ENCODE assay signal across 18 cellular contexts in the genomic region with DNA sequence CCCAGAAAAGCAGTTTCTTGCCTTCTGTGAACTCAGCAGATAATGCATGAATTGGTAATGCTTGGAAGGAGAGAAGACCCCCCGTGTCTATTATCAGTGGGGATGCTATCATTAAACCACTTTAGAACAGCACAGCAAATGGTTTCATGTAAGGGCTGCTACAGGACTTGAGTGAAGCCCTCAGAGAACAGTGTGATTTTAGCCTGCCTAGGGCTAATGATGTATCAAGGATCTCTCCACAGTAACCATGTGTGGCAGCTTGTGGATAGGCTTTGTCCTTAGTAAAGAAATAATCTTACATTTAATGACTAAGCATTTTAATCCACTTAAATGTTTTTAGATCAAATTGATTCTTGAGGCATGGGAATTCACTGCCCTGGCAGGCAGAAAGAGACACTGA.
A peak's percentile ranks its signal among the peaks of the same experiment; 100 is the strongest.
DNase-seq lines count a peak whose midpoint lies in the region; ATAC-seq lines count a peak whose summit lies in the region.
"Had no signal": no experiment of that assay in that cellular context is flagged by ENCODE, and none has a peak within 500 bp of the region (broad histone marks: within the 10 kb centered on the region; RNA-seq: fewer than 3 reads in every experiment).

No MANE protein-coding gene starts in this region.

- POLR2A ChIA-PET in T-cell (lab: Charles Lee) = no interaction called here

- no peak overlapping the region for H4K5ac ChIP-seq in mesendoderm (ENCODE audit: low read length)

- H3K4me2 ChIP-seq in mesendoderm (ENCODE audit: low read length) = no peak overlapping the region
- H3K4me2 ChIP-seq: PC-9 had no signal

- H3K27ac Mint-ChIP-seq in activated CD4-positive, alpha-beta T cell treated with anti-CD3 and anti-CD28 coated beads, Interleukin-2, amount 10 ng/mL, durations not matched to agents 24 days and 14 days = no peak overlapping the region
- no peak overlapping the region for H3K27ac Mint-ChIP-seq in T-cell
- H3K27ac Mint-ChIP-seq: CD4-positive, alpha-beta T cell; HFFc6 had no signal

- H3K36me3 ChIP-seq in mesendoderm (ENCODE audit: control insufficient read depth, insufficient read depth, low read length) = no peaks in the 10 kb centered on the region
- H3K36me3 ChIP-seq: BE2C had no signal

- no peak overlapping the region for H2BK5ac ChIP-seq in mesendoderm (ENCODE audit: low read length)

- H3K23ac ChIP-seq in mesendoderm (ENCODE audit: low read length) = no peak overlapping the region

- no peak for ATAC-seq in T-cell (replicated peaks in 1 of 4)
- ATAC-seq: K562 had no signal

- H3K56ac ChIP-seq in mesendoderm (ENCODE audit: low read length) = no peak overlapping the region

- H3K4me3 Mint-ChIP-seq in activated CD4-positive, alpha-beta T cell treated with anti-CD3 and anti-CD28 coated beads, Interleukin-2, amount 10 ng/mL, durations not matched to agents 24 days and 14 days = no peak overlapping the region
- H3K4me3 Mint-ChIP-seq in T-cell = no peak overlapping the region
- H3K4me3 Mint-ChIP-seq: CD4-positive, alpha-beta T cell; HFFc6 had no signal

- no peak overlapping the region for H2AK5ac ChIP-seq in mesendoderm (ENCODE audit: low read length)

- no peaks in the 10 kb centered on the region for H3K79me2 ChIP-seq in mesendoderm (ENCODE audit: control insufficient read depth, insufficient read depth, low read length)

- no CpG with 5 or more reads among the region's 1 CpG for WGBS in mesendoderm (ENCODE audit: extremely low coverage, insufficient coverage, low lambda C conversion rate)

- H3K4ac ChIP-seq in mesendoderm (ENCODE audit: low read depth, low read length) = no peak overlapping the region

- intact Hi-C loops in activated CD4-positive, alpha-beta T cell treated with anti-CD3 and anti-CD28 coated beads, Interleukin-2, amount 10 ng/mL, durations not matched to agents 24 days and 14 days (cut with micrococcal nuclease) = no loop called here

- no peaks in the 10 kb centered on the region for H3K36me3 Mint-ChIP-seq in activated CD4-positive, alpha-beta T cell treated with anti-CD3 and anti-CD28 coated beads, Interleukin-2, amount 10 ng/mL, durations not matched to agents 24 days and 14 days (ENCODE audit: low read depth)
- H3K36me3 Mint-ChIP-seq in T-cell = no peaks in the 10 kb centered on the region

- H3K27ac ChIP-seq in mesendoderm (ENCODE audit: low read depth, low read length) = no peak overlapping the region
- H3K27ac ChIP-seq: PC-9 had no signal

- no peak overlapping the region for H3K4me3 ChIP-seq in mesendoderm (ENCODE audit: low read length)
- H3K4me3 ChIP-seq: K562, PC-9 had no signal

- H3K27me3 Mint-ChIP-seq in activated CD4-positive, alpha-beta T cell treated with anti-CD3 and anti-CD28 coated beads, Interleukin-2, amount 10 ng/mL, durations not matched to agents 24 days and 14 days = no peaks in the 10 kb centered on the region
- H3K27me3 Mint-ChIP-seq in T-cell = no peaks in the 10 kb centered on the region
- H3K27me3 Mint-ChIP-seq: CD4-positive, alpha-beta T cell had no signal

- no peaks in the 10 kb centered on the region for H3K4me1 ChIP-seq in mesendoderm (ENCODE audit: control insufficient read depth, low read depth, low read length)
- H3K4me1 ChIP-seq: BE2C had no signal

- no peak overlapping the region for H3K9ac ChIP-seq in mesendoderm (ENCODE audit: low read length)

- no peak overlapping the region for H3K18ac ChIP-seq in mesendoderm (ENCODE audit: low read length)

- H2BK120ac ChIP-seq in mesendoderm (ENCODE audit: low read depth, low read length) = no peak overlapping the region

- no peaks in the 10 kb centered on the region for H3K79me1 ChIP-seq in mesendoderm (ENCODE audit: low read length)

- H3K27me3 ChIP-seq in mesendoderm (ENCODE audit: insufficient read depth, low read length, poor library complexity) = no peaks in the 10 kb centered on the region
- H3K27me3 ChIP-seq: BE2C had no signal

- CTCF ChIA-PET in T-cell (lab: Charles Lee) = no interaction called here

- no peaks in the 10 kb centered on the region for H3K4me1 Mint-ChIP-seq in activated CD4-positive, alpha-beta T cell treated with anti-CD3 and anti-CD28 coated beads, Interleukin-2, amount 10 ng/mL, durations not matched to agents 24 days and 14 days
- no peaks in the 10 kb centered on the region for H3K4me1 Mint-ChIP-seq in T-cell

- no peaks in the 10 kb centered on the region for H3K9me3 Mint-ChIP-seq in activated CD4-positive, alpha-beta T cell treated with anti-CD3 and anti-CD28 coated beads, Interleukin-2, amount 10 ng/mL, durations not matched to agents 24 days and 14 days
- peaks cover 6 to 17% (median 9%) of the 10 kb centered on the region in 3 donors for H3K9me3 Mint-ChIP-seq in T-cell

- DNase-seq in COR-L47 (lab: John Stamatoyannopoulos, UW) = peak; percentile 21
- peak; percentile 3 for DNase-seq in NCI-H1092 (lab: John Stamatoyannopoulos, UW)
- DNase-seq in NCI-H345 treated with DMSO at 0.1 percent for 48 hours (lab: John Stamatoyannopoulos, UW; ENCODE audit: unreplicated experiment) = peak; percentile 43
- peak; percentile 70 for DNase-seq in mesendoderm
- DNase-seq in activated CD4-positive, alpha-beta T cell treated with anti-CD3 and anti-CD28 coated beads, Interleukin-2, amount 10 ng/mL, durations not matched to agents 24 days and 14 days = no peak
- DNase-seq in NCI-H2196 treated with DMSO at 0.1 percent for 48 hours (lab: John Stamatoyannopoulos, UW; ENCODE audit: unreplicated experiment) = no peak
- DNase-seq in T-cell = no peak
- DNase-seq: BE2C; CD4-positive, alpha-beta T cell; GF-D8; GOT3; HFFc6; MV-4-11; NCI-H187; NCI-H774; PC-9; T-helper 9 cell had no signal

- H2BK15ac ChIP-seq in mesendoderm (replicated peaks; ENCODE audit: low read depth) = no peak overlapping the region

- no peak overlapping the region for H4K8ac ChIP-seq in mesendoderm (ENCODE audit: low read depth, low read length)

Comparison
In these comparisons a context has a peak if more than half of its experiments do, and no peak if none do; other contexts are left out.
1. DNase-seq: peak in COR-L47 (single experiment), NCI-H1092 (single experiment), NCI-H345 treated with DMSO at 0.1 percent for 48 hours (single experiment) and mesendoderm (single experiment); none in activated CD4-positive, alpha-beta T cell treated with anti-CD3 and anti-CD28 coated beads, Interleukin-2, amount 10 ng/mL, durations not matched to agents 24 days and 14 days (single experiment), NCI-H2196 treated with DMSO at 0.1 percent for 48 hours (single experiment) and T-cell (0 of 34).